ENCODE assay signal across 8 cellular contexts in the genomic region with DNA sequence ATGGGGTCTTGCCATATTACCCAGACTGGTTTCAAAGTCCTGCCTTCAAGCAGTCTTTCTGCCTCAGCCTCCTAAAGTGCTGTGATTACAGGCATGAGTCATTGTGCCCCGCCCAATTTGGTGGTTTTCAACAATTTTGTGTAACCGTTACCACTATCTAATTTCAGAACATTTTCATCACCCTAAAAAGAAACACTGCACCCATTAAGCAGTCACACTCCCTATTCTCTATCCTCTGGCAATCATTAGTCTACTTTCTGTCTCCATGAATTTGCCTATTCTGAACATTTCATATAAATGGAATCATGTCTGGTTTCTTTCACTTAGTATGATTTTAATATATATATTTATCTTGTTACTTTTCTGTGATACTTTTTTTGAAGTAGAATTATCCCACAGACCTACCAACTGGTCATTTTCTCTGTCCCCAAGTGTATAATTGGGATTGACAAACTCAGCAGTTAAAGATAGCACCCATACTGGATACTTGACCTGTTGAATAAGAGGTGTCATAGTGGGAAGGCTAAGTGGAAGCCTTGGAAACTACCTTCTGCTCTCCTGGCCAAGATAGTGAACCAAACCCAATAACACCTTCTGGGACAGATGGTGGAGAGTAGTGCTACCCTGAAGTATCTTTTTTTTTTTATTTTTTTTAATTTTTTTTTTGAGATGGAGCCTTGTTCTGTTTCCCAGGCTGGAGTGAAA.
DNase-seq lines count a peak whose midpoint lies in the region; ATAC-seq, FAIRE-seq and TF ChIP-seq lines count a peak whose summit lies in the region.

No MANE protein-coding gene starts in this region.

- TF ChIP-seq POLR2A in GM12891 (IDR thresholded peaks at IDR 0.05; ENCODE audit: low read depth, low read length): no peak

- peak; percentile 58 for FAIRE-seq in GM12891 (lab: Jason Lieb, UNC)

- no peak overlapping the region for H3K4me3 ChIP-seq in choroid plexus epithelial cell (ENCODE audit: low read depth, low read length)

- ATAC-seq in HG03378 (IDR thresholded peaks at IDR 0.05; ENCODE audit: unreplicated experiment): peak; percentile 80

- TF ChIP-seq CTCF in choroid plexus epithelial cell (conservative IDR thresholded peaks at IDR 0.05; ENCODE audit: low read depth, low read length) (no peak), progenitor cell of endocrine pancreas (IDR thresholded peaks at IDR 0.05; ENCODE audit: unreplicated experiment) (no peak)

- no peak overlapping the region for H3K4me3 Mint-ChIP-seq in progenitor cell of endocrine pancreas (ENCODE audit: low read depth)

- H3K4me1 Mint-ChIP-seq in progenitor cell of endocrine pancreas (ENCODE audit: low read depth): no peaks in the 10 kb centered on the region

- no peaks in the 10 kb centered on the region for H3K27me3 Mint-ChIP-seq in progenitor cell of endocrine pancreas

- H3K36me3 Mint-ChIP-seq in progenitor cell of endocrine pancreas (ENCODE audit: insufficient read depth): peaks cover 2% of the 10 kb centered on the region

- H3K27ac Mint-ChIP-seq in progenitor cell of endocrine pancreas: no peak overlapping the region

- no peak for DNase-seq in GM12891 (ENCODE audit: insufficient read length, low spot score)
- peak; percentile 54 for DNase-seq in activated CD4-positive, CD25-positive, alpha-beta regulatory T cell treated with anti-CD3 and anti-CD28 coated beads, Interleukin-2, amount 50 U/mL, for 16 hours (ENCODE audit: low read depth, low spot score)
- peak; percentile 74 for DNase-seq in choroid plexus epithelial cell (ENCODE audit: low read depth)
- DNase-seq in stimulated activated CD4-positive, alpha-beta T cell treated with anti-CD3 and anti-CD28 coated beads, Interleukin-15, amount 100 ng/mL, for 48 hours (ENCODE audit: low read depth in 2 of 2): peak; percentile 55 to 66
- DNase-seq in occipital lobe (lab: John Stamatoyannopoulos, UW): no peak
- no peak for DNase-seq in NCI-H187 treated with DMSO at 0.1 percent for 48 hours (lab: John Stamatoyannopoulos, UW)
- DNase-seq in progenitor cell of endocrine pancreas (ENCODE audit: low spot score, unreplicated experiment): no peak

- H3K9me3 Mint-ChIP-seq in progenitor cell of endocrine pancreas (ENCODE audit: low read depth): no peaks in the 10 kb centered on the region

TF ChIP-seq in GM12891, 5 proteins besides CTCF, POLR2A, EP300 and RAD21:
- TF ChIP-seq SPI1 (IDR thresholded peaks at IDR 0.05; ENCODE audit: low read depth, low read length) (no peak), POU2F2 (IDR thresholded peaks at IDR 0.05; ENCODE audit: low read depth, low read length) (no peak), PAX5 (IDR thresholded peaks at IDR 0.05; ENCODE audit: insufficient read depth, low read length, severe bottlenecking) (no peak), POLR2AphosphoS5 (IDR thresholded peaks at IDR 0.05; ENCODE audit: low read depth, low read length) (no peak), TAF1 (IDR thresholded peaks at IDR 0.05; ENCODE audit: low read depth, low read length) (no peak)

Comparison
In these comparisons a context has a peak if more than half of its experiments do, and no peak if none do; other contexts are left out.
1. DNase-seq: peak in activated CD4-positive, CD25-positive, alpha-beta regulatory T cell treated with anti-CD3 and anti-CD28 coated beads, Interleukin-2, amount 50 U/mL, for 16 hours (single experiment), choroid plexus epithelial cell (single experiment) and stimulated activated CD4-positive, alpha-beta T cell treated with anti-CD3 and anti-CD28 coated beads, Interleukin-15, amount 100 ng/mL, for 48 hours (2 of 2); none in GM12891 (single experiment), occipital lobe (single experiment), NCI-H187 treated with DMSO at 0.1 percent for 48 hours (single experiment) and progenitor cell of endocrine pancreas (single experiment).